In the genomic region with DNA sequence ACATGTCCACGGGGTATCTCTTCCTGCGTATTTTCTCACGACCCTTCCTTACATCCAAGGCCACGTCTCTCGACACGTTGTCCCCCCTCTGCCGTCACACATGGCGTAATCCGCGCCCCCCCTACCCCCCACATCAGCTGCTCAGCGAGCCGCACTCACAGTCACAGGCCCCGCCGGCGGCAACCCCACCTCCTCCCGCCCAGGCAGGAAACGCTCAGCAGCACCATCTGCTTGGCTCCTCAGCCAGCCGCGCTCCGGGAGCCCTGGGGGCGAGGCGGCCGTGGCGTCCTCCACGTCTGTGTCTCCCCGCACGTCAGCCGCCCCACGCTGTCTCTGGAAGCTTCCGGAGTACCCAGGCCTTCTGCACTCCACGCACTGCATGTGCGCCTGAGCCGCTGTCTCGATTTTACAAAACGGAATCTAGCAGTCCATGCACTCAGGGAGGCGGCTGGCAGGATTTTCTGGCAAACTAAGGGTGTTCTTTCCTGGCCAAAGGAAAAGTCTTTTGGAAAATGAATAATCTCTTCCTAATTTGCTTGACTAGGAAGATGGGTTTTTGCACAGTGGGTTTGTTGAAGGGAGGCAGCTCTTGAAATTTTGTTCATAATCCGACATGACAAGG, we compare ENCODE assay signal across 8 cellular contexts.
A peak's percentile ranks its signal among the peaks of the same experiment; 100 is the strongest.
DNase-seq lines count a peak whose midpoint lies in the region; ATAC-seq and TF ChIP-seq lines count a peak whose summit lies in the region.

No MANE protein-coding gene starts in this region.

- 40% methylated on average over 22 of the region's 37 CpGs for WGBS in right lobe of liver (ENCODE audit: insufficient coverage, low coverage, low lambda C conversion rate, missing lambda C conversion rate)

- intact Hi-C loops in right lobe of liver (cut with DNase I): no loop called here

- H3K9me3 ChIP-seq in right lobe of liver: no peaks in the 10 kb centered on the region

- H3K27me3 Mint-ChIP-seq in central memory CD8-positive, alpha-beta T cell: peaks cover 16% of the 10 kb centered on the region

- peak overlapping the region; percentile 86 for H3K27ac Mint-ChIP-seq in central memory CD8-positive, alpha-beta T cell (ENCODE audit: low read depth)

- ATAC-seq in central memory CD8-positive, alpha-beta T cell (replicated peaks; ENCODE audit: extremely low read depth, poor library complexity, severe bottlenecking): peak; percentile 89
- ATAC-seq in right lobe of liver (peak; percentile 69 to 82 (median 77)), HG02678 (IDR thresholded peaks at IDR 0.05; ENCODE audit: unreplicated experiment) (no peak)

- peak; percentile 80 for DNase-seq in Jurkat, Clone E6-1 (ENCODE audit: low read depth, low spot score)
- peak; percentile 75 for DNase-seq in activated CD4-positive, alpha-beta T cell treated with anti-CD3 and anti-CD28 coated beads for 1 hour
- DNase-seq in central memory CD8-positive, alpha-beta T cell (ENCODE audit: low spot score in 2 of 2): peak; percentile 61 to 79
- DNase-seq in right lobe of liver (peak; percentile 68 to 81 (median 74)), NCI-H2227 (lab: John Stamatoyannopoulos, UW; ENCODE audit: unreplicated experiment) (no peak)
- DNase-seq in stimulated activated CD8-positive, alpha-beta memory T cell treated with anti-CD3 and anti-CD28 coated beads, Interleukin-12 subunit alpha, Interleukin-12 subunit beta, amount 100 ng/mL, for 1 hour (ENCODE audit: low read depth): peak; percentile 63

- H3K36me3 ChIP-seq in right lobe of liver: no peaks in the 10 kb centered on the region

- H3K27me3 ChIP-seq in right lobe of liver: no peaks in the 10 kb centered on the region

- H3K9me3 Mint-ChIP-seq in central memory CD8-positive, alpha-beta T cell: no peaks in the 10 kb centered on the region

- TF ChIP-seq POLR2A in GM18526 (IDR thresholded peaks at IDR 0.05; ENCODE audit: extremely low read depth, insufficient read length): peak; percentile 30
- TF ChIP-seq POLR2A in right lobe of liver (IDR thresholded peaks at IDR 0.05): no peak

- H3K4me1 Mint-ChIP-seq in central memory CD8-positive, alpha-beta T cell: peaks cover 11% of the 10 kb centered on the region

- peak overlapping the region; percentile 44 for H3K4me3 ChIP-seq in Jurkat, Clone E6-1 (ENCODE audit: low read length)
- H3K4me3 ChIP-seq in right lobe of liver: no peak overlapping the region

- H3K4me3 Mint-ChIP-seq in central memory CD8-positive, alpha-beta T cell: peak overlapping the region; percentile 70

- H3K36me3 Mint-ChIP-seq in central memory CD8-positive, alpha-beta T cell (ENCODE audit: insufficient read depth): peaks cover 5% of the 10 kb centered on the region

- H3K27ac ChIP-seq in right lobe of liver: peak overlapping the region; percentile 78 to 91 (median 83)

- H3K4me1 ChIP-seq in right lobe of liver: no peaks in the 10 kb centered on the region

- no peak for TF ChIP-seq CTCF in right lobe of liver (IDR thresholded peaks at IDR 0.05)
